9 cellular contexts compared by ENCODE assay signal in the genomic region with DNA sequence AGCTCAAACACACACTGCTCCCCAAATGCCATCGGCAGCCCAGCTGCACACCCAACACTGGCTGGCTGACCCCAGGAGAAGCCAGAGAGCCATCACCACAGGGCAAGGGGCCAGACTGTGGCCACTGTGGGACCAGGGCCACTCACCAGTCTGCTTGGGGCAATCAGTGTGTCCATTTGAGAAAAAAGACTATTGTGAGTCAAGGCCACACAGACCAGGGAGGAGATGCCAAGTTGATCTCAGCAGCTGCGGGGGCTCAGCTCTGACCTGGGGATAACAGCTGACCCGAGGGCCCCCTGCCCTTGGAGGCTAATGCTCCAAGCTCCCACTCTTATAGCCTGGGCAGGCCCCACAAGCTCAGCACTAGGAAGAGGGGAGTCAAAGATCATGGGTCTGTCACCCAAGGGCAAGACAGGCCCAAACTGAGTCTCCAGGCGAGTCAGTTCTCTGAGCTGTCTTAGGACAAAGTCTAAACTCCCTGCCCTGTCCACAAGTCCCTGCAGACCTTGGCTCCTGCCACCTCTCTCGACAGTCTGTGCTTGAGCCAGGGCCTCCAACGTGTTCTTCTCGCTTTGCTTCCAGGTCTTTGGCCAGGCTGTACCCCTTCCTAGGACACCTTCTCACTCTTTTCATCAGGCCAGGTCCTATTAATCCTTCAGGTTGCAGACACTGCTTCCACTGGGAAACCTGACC. TPM values are rescaled to one million over a fixed set of nuclear protein-coding genes. Genes with fewer than 3 reads are reported as not detected.
DNase-seq lines count a peak whose midpoint lies in the region; ATAC-seq and TF ChIP-seq lines count a peak whose summit lies in the region.
"Had no signal": no experiment of that assay in that cellular context is flagged by ENCODE, and none has a peak within 500 bp of the region (broad histone marks: within the 10 kb centered on the region; RNA-seq: fewer than 3 reads in every experiment).

No MANE protein-coding gene starts in this region.

- DNase-seq in HFFc6 (no peak), islet precursor cell (peak; percentile 41), middle frontal gyrus (ENCODE audit: extremely low spot score, low spot score) (no peak), NOMO-1 (lab: John Stamatoyannopoulos, UW; ENCODE audit: unreplicated experiment in 2 of 2) (no peak), DMS79 treated with DMSO at 0.1 percent for 48 hours (lab: John Stamatoyannopoulos, UW) (no peak)
- no peak for DNase-seq in activated CD4-positive, alpha-beta memory T cell treated with anti-CD3 and anti-CD28 coated beads for 36 hours
- DNase-seq in stimulated activated effector memory CD8-positive, alpha-beta T cell treated with anti-CD3 and anti-CD28 coated beads, Interleukin-12 subunit alpha, Interleukin-12 subunit beta, amount 100 ng/mL, for 72 hours (ENCODE audit: low spot score in 2 of 2), result no peak
- DNase-seq: NCI-H1436 treated with DMSO at 0.1 percent for 48 hours had no signal

- CTCF ChIA-PET in activated CD4-positive, alpha-beta memory T cell treated with anti-CD3 and anti-CD28 coated beads for 36 hours (lab: Charles Lee), result interaction anchor here (0.6 to 6.8 kb wide), 9 partner anchors 8 to 168 kb away, joined by 3 to 63 read pairs (median 5); a partner anchor contains a TSS

- H3K4me3 Mint-ChIP-seq in HFFc6, result no peak overlapping the region; the same call in 1 of the 2 replicates
- H3K4me3 Mint-ChIP-seq in activated CD4-positive, alpha-beta memory T cell treated with anti-CD3 and anti-CD28 coated beads for 36 hours, result peak overlapping the region; percentile 60
- peak overlapping the region; percentile 86 for H3K4me3 Mint-ChIP-seq in stimulated activated effector memory CD8-positive, alpha-beta T cell treated with anti-CD3 and anti-CD28 coated beads, Interleukin-12 subunit alpha, Interleukin-12 subunit beta, amount 100 ng/mL, for 72 hours

- H3K27me3 Mint-ChIP-seq in HFFc6 (ENCODE audit: insufficient read depth), result peaks cover 2% of the 10 kb centered on the region
- no peaks in the 10 kb centered on the region for H3K27me3 Mint-ChIP-seq in activated CD4-positive, alpha-beta memory T cell treated with anti-CD3 and anti-CD28 coated beads for 36 hours

- peak; percentile 24 for ATAC-seq in stimulated activated effector memory CD8-positive, alpha-beta T cell treated with anti-CD3 and anti-CD28 coated beads, Interleukin-12 subunit alpha, Interleukin-12 subunit beta, amount 100 ng/mL, for 72 hours
- no peak for ATAC-seq in GM19452 (IDR thresholded peaks at IDR 0.05; ENCODE audit: unreplicated experiment)

- POLR2A ChIA-PET in activated CD4-positive, alpha-beta memory T cell treated with anti-CD3 and anti-CD28 coated beads for 36 hours (lab: Charles Lee), result interaction anchor here (1.4 to 5.9 kb wide), 4 partner anchors 10 to 42 kb away, joined by 5 to 56 read pairs (median 30); a partner anchor contains a TSS

- no peaks in the 10 kb centered on the region for H3K9me3 Mint-ChIP-seq in HFFc6
- H3K9me3 Mint-ChIP-seq in activated CD4-positive, alpha-beta memory T cell treated with anti-CD3 and anti-CD28 coated beads for 36 hours, result no peaks in the 10 kb centered on the region
- no peaks in the 10 kb centered on the region for H3K9me3 Mint-ChIP-seq in stimulated activated effector memory CD8-positive, alpha-beta T cell treated with anti-CD3 and anti-CD28 coated beads, Interleukin-12 subunit alpha, Interleukin-12 subunit beta, amount 100 ng/mL, for 72 hours

- H3K27ac Mint-ChIP-seq in HFFc6, result peak overlapping the region; percentile 62
- peak overlapping the region; percentile 89 for H3K27ac Mint-ChIP-seq in activated CD4-positive, alpha-beta memory T cell treated with anti-CD3 and anti-CD28 coated beads for 36 hours
- peak overlapping the region; percentile 90 for H3K27ac Mint-ChIP-seq in stimulated activated effector memory CD8-positive, alpha-beta T cell treated with anti-CD3 and anti-CD28 coated beads, Interleukin-12 subunit alpha, Interleukin-12 subunit beta, amount 100 ng/mL, for 72 hours

- intact Hi-C loops in activated CD4-positive, alpha-beta memory T cell treated with anti-CD3 and anti-CD28 coated beads for 36 hours (cut with micrococcal nuclease), result loop anchor here (5.0 kb wide), 1 partner anchor 83 kb away; no protein-coding TSS in a partner anchor

- no peak for TF ChIP-seq CTCF in HFFc6 (IDR thresholded peaks at IDR 0.05)

- no peaks in the 10 kb centered on the region for H3K36me3 Mint-ChIP-seq in HFFc6 (ENCODE audit: low read depth)
- peaks cover 8% of the 10 kb centered on the region for H3K36me3 Mint-ChIP-seq in activated CD4-positive, alpha-beta memory T cell treated with anti-CD3 and anti-CD28 coated beads for 36 hours
- H3K36me3 Mint-ChIP-seq in stimulated activated effector memory CD8-positive, alpha-beta T cell treated with anti-CD3 and anti-CD28 coated beads, Interleukin-12 subunit alpha, Interleukin-12 subunit beta, amount 100 ng/mL, for 72 hours, result peaks cover 68% of the 10 kb centered on the region

- H3K4me1 Mint-ChIP-seq in HFFc6 (ENCODE audit: low read depth), result peaks cover 92% of the 10 kb centered on the region
- H3K4me1 Mint-ChIP-seq in activated CD4-positive, alpha-beta memory T cell treated with anti-CD3 and anti-CD28 coated beads for 36 hours (ENCODE audit: low read depth), result peaks cover 92% of the 10 kb centered on the region
- H3K4me1 Mint-ChIP-seq in stimulated activated effector memory CD8-positive, alpha-beta T cell treated with anti-CD3 and anti-CD28 coated beads, Interleukin-12 subunit alpha, Interleukin-12 subunit beta, amount 100 ng/mL, for 72 hours, result peaks cover 95% of the 10 kb centered on the region

RNA-seq across cellular contexts. Expression of a gene that starts 30.1 kb away (rescaled TPM):
- 10 to 100 TPM; 51.1 to 60.9 (median 53.2) TPM for total RNA-seq in HFFc6 (2021; fragmentation: NEBNext Ultra II Directional; extraction: Animal tissue kit (Norgen Biotek cat#: 25700))
- total RNA-seq in activated CD4-positive, alpha-beta memory T cell treated with anti-CD3 and anti-CD28 coated beads for 36 hours, result 10 to 100 TPM; 28.2 to 28.3 TPM
